8 cellular contexts compared by ENCODE assay signal in the genomic region with DNA sequence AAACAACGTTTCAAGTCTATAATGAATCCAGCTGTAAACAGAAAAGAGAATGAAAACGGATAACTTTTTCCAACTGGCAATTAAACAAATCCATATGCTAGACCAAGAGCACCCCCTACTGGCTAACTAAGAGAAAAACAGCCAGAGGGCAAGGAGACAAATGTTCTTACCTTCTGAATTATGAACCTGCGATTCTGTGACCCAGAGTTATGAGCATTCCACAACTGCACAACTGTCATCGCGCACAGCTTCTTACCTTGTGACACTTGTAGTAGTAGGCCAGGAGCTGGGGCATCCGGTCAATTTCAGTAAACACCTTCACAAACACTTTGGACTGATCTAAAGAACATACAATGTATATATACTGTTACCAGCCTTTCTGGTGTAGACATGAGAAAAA. TPM values are rescaled to one million over a fixed set of nuclear protein-coding genes. Genes with fewer than 3 reads are reported as not detected.
DNase-seq lines count a peak whose midpoint lies in the region; ATAC-seq, FAIRE-seq and TF ChIP-seq lines count a peak whose summit lies in the region.

No MANE protein-coding gene starts in this region.

- WGBS in body of pancreas, 2 donors = 11 to 19% methylated on average over 6 of the region's 6 CpGs
- 24% methylated on average over 6 of the region's 6 CpGs for WGBS in suprapubic skin

- H3K4me3 ChIP-seq in body of pancreas = no peak overlapping the region
- H3K4me3 ChIP-seq in keratinocyte (ENCODE audit: control insufficient read depth in 2 of 3, extremely low read depth in 1 of 3, insufficient read depth in 2 of 3, low read depth in 1 of 3, low read length in 3 of 3) = no peak overlapping the region
- H3K4me3 ChIP-seq in suprapubic skin = no peak overlapping the region

- no peak overlapping the region for H3K4me3 Mint-ChIP-seq in activated CD4-positive, alpha-beta memory T cell treated with anti-CD3 and anti-CD28 coated beads, Interleukin-2, amount 10 ng/mL, durations not matched to agents 7 days and 5 days

- H3K27me3 ChIP-seq in body of pancreas (no peaks in the 10 kb centered on the region), keratinocyte (ENCODE audit: control insufficient read depth, extremely low read depth, insufficient read depth, low read length) (no peaks in the 10 kb centered on the region), suprapubic skin (no peaks in the 10 kb centered on the region)

- TF ChIP-seq CTCF in body of pancreas (IDR thresholded peaks at IDR 0.05) (peak; percentile 68 to 94 (median 91)), keratinocyte (optimal IDR thresholded peaks at IDR 0.05 in 1 of 3, IDR thresholded peaks at IDR 0.05 in 1 of 3, conservative IDR thresholded peaks at IDR 0.05 in 1 of 3; ENCODE audit: extremely low read depth in 1 of 3, insufficient read depth in 2 of 3, low read length in 3 of 3) (peak; percentile 44 to 74 (median 53)), suprapubic skin (IDR thresholded peaks at IDR 0.05) (peak; percentile 73 to 78)

- intact Hi-C loops in body of pancreas (cut with DNase I) = loop anchor here (5.0 kb wide), 1 partner anchor 247 kb away; no protein-coding TSS in a partner anchor

- TF ChIP-seq POLR2A in body of pancreas (IDR thresholded peaks at IDR 0.05) (no peak), suprapubic skin (IDR thresholded peaks at IDR 0.05) (no peak)

- no peaks in the 10 kb centered on the region for H3K27me3 Mint-ChIP-seq in activated CD4-positive, alpha-beta memory T cell treated with anti-CD3 and anti-CD28 coated beads, Interleukin-2, amount 10 ng/mL, durations not matched to agents 7 days and 5 days

- H3K36me3 ChIP-seq in body of pancreas (replicated peaks in 1 of 2; ENCODE audit: insufficient read depth in 1 of 2, low read depth in 2 of 2) = peaks cover 0 to 8% of the 10 kb centered on the region in 2 donors
- peaks cover 14 to 20% of the 10 kb centered on the region in 2 experiments for H3K36me3 ChIP-seq in keratinocyte (ENCODE audit: control insufficient read depth in 2 of 2, extremely low read depth in 1 of 2, insufficient read depth in 2 of 2, low read length in 2 of 2)
- H3K36me3 ChIP-seq in suprapubic skin = peaks cover 58% of the 10 kb centered on the region

- H4K20me1 ChIP-seq in keratinocyte (ENCODE audit: control insufficient read depth, extremely low read depth, insufficient read depth, low read length) = peaks cover 4% of the 10 kb centered on the region

- H3K4me1 Mint-ChIP-seq in activated CD4-positive, alpha-beta memory T cell treated with anti-CD3 and anti-CD28 coated beads, Interleukin-2, amount 10 ng/mL, durations not matched to agents 7 days and 5 days = peaks cover 3% of the 10 kb centered on the region

- H3K9ac ChIP-seq in keratinocyte (ENCODE audit: control insufficient read depth, extremely low read depth, insufficient read depth, low read length) = no peak overlapping the region

- H3K79me2 ChIP-seq in keratinocyte (ENCODE audit: control insufficient read depth, insufficient read depth, low read length) = no peaks in the 10 kb centered on the region

- H3K9me3 ChIP-seq in body of pancreas (no peaks in the 10 kb centered on the region), keratinocyte (ENCODE audit: control insufficient read depth, low read depth, low read length) (no peaks in the 10 kb centered on the region), suprapubic skin (no peaks in the 10 kb centered on the region)

- H3K36me3 Mint-ChIP-seq in activated CD4-positive, alpha-beta memory T cell treated with anti-CD3 and anti-CD28 coated beads, Interleukin-2, amount 10 ng/mL, durations not matched to agents 7 days and 5 days (ENCODE audit: low read depth) = peaks cover 30% of the 10 kb centered on the region

- no peak overlapping the region for H3K27ac Mint-ChIP-seq in activated CD4-positive, alpha-beta memory T cell treated with anti-CD3 and anti-CD28 coated beads, Interleukin-2, amount 10 ng/mL, durations not matched to agents 7 days and 5 days

- H3K9me3 Mint-ChIP-seq in activated CD4-positive, alpha-beta memory T cell treated with anti-CD3 and anti-CD28 coated beads, Interleukin-2, amount 10 ng/mL, durations not matched to agents 7 days and 5 days = no peaks in the 10 kb centered on the region

- H3K4me1 ChIP-seq in body of pancreas = peaks cover 18% of the 10 kb centered on the region
- no peaks in the 10 kb centered on the region for H3K4me1 ChIP-seq in keratinocyte (ENCODE audit: control insufficient read depth, extremely low read depth, insufficient read depth, low read length)
- H3K4me1 ChIP-seq in suprapubic skin = peaks cover 3% of the 10 kb centered on the region

- DNase-seq in DMS53 treated with DMSO at 0.1 percent for 48 hours (lab: John Stamatoyannopoulos, UW; ENCODE audit: unreplicated experiment) (peak; percentile 54), HK-2 (ENCODE audit: unreplicated experiment) (peak; percentile 5), NCI-H69 (lab: John Stamatoyannopoulos, UW) (peak; percentile 79), body of pancreas (peak; percentile 22 to 39 (median 26)), keratinocyte (ENCODE audit: low read depth, low spot score) (peak; percentile 5), suprapubic skin (ENCODE audit: low spot score in 2 of 2) (no peak)
- DNase-seq in activated CD4-positive, alpha-beta memory T cell treated with anti-CD3 and anti-CD28 coated beads, Interleukin-2, amount 10 ng/mL, durations not matched to agents 7 days and 5 days = no peak

- H3K4me2 ChIP-seq in keratinocyte (ENCODE audit: control insufficient read depth, extremely low read depth, insufficient read depth, low read depth, low read length) = no peak overlapping the region

- H2AFZ ChIP-seq in keratinocyte (ENCODE audit: control insufficient read depth, low read length) = no peak overlapping the region

- TF ChIP-seq EP300 in suprapubic skin (IDR thresholded peaks at IDR 0.05) = no peak

- H3K27ac ChIP-seq in body of pancreas (no peak overlapping the region), keratinocyte (ENCODE audit: control insufficient read depth, insufficient read depth, low read length) (no peak overlapping the region), suprapubic skin (peak overlapping the region; percentile 49)

- POLR2A ChIA-PET in activated CD4-positive, alpha-beta memory T cell treated with anti-CD3 and anti-CD28 coated beads, Interleukin-2, amount 10 ng/mL, durations not matched to agents 7 days and 5 days (lab: Charles Lee) = no interaction called here

- peak; percentile 66 for ATAC-seq in body of pancreas
- no peak for ATAC-seq in GM18517 (IDR thresholded peaks at IDR 0.05; ENCODE audit: unreplicated experiment)

- no peak for FAIRE-seq in keratinocyte (lab: Jason Lieb, UNC)

- H3K9me1 ChIP-seq in keratinocyte (ENCODE audit: control insufficient read depth, extremely low read depth, insufficient read depth, low read length) = peaks cover 3% of the 10 kb centered on the region

- dilution Hi-C loops in keratinocyte (cut with MboI; ENCODE audit: extremely low pct_ligation_motif_present, low sequenced_read_pairs) = no loop called here

- CTCF ChIA-PET in activated CD4-positive, alpha-beta memory T cell treated with anti-CD3 and anti-CD28 coated beads, Interleukin-2, amount 10 ng/mL, durations not matched to agents 7 days and 5 days (lab: Charles Lee) = interaction anchor here (0.6 to 6.5 kb wide), 20 partner anchors 9 to 1784 kb away, joined by 3 to 100 read pairs (median 6); partner anchors contain the start of genes EARS2, NDUFAB1, SCNN1G and UBFD1

RNA-seq across cellular contexts. Expression of gene COG7, which starts 18.6 kb away (rescaled TPM):
- total RNA-seq in body of pancreas (10 to 100 TPM; 19.5 to 43.5 TPM), suprapubic skin (10 to 100 TPM; 16.3 to 73.7 (median 24.6) TPM)
- 14.7 to 18.1 TPM (median 16.6 TPM) in 3 replicates for polyA plus RNA-seq in keratinocyte
- polyA plus RNA-seq in keratinocyte (2011; ENCODE audit: low read depth) = 8.8 TPM
- 9.2 and 13.6 TPM in 2 replicates for polyA plus RNA-seq in keratinocyte (2011; cell fraction: cytosol; rRNA removed)
- 35.3 and 53.7 TPM in 2 replicates for polyA plus RNA-seq in keratinocyte (2011; cell fraction: nucleus; rRNA removed)
- polyA plus RNA-seq in keratinocyte (2012; ENCODE audit: low replicate concordance) = 10.7 and 13.3 TPM in 2 replicates
- 21.0 to 33.8 TPM (median 25.3 TPM) in 3 replicates for polyA minus RNA-seq in keratinocyte
- 12.3 TPM for polyA minus RNA-seq in keratinocyte (2011; cell fraction: cytosol; rRNA and poly(A)+ RNA removed)
- polyA minus RNA-seq in keratinocyte (2011; cell fraction: nucleus; rRNA and poly(A)+ RNA removed) = 17.7 and 33.6 TPM in 2 replicates
- 10 to 100 TPM; 18.0 to 19.0 TPM for total RNA-seq in activated CD4-positive, alpha-beta memory T cell treated with anti-CD3 and anti-CD28 coated beads, Interleukin-2, amount 10 ng/mL, durations not matched to agents 7 days and 5 days

Comparison
In these comparisons a context has a peak if more than half of its experiments do, and no peak if none do; other contexts are left out.
1. DNase-seq: peak in DMS53 treated with DMSO at 0.1 percent for 48 hours (single experiment), HK-2 (single experiment), NCI-H69 (single experiment), body of pancreas (4 of 4) and keratinocyte (single experiment); none in suprapubic skin (0 of 2) and activated CD4-positive, alpha-beta memory T cell treated with anti-CD3 and anti-CD28 coated beads, Interleukin-2, amount 10 ng/mL, durations not matched to agents 7 days and 5 days (single experiment).
2. Peak in every context shown above with its lines, with median percentiles within 50 percentile points of each other: CTCF ChIP-seq.